ENCODE assay signal across 9 cellular contexts in the genomic region with DNA sequence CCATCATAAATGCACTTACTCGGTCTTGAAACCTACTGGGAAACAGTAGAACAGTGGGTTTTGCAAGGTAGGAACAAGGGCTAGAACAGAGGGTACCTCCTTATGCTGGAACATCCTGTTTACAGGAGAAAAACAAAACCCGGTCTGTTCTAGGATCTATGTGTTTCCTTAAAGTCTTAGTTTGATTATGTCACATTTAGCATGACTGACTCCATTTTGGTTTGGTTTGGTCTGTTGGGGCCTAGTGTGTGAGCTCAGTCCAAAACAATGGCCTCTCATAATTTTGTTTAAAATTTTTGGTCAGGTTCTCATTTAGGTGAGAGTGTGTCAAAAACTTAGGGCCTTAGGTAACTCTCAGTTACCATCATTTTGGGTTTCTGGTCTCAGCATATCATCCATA.
"Had no signal": no experiment of that assay in that cellular context is flagged by ENCODE, and none has a peak within 500 bp of the region (broad histone marks: within the 10 kb centered on the region; RNA-seq: fewer than 3 reads in every experiment).

No MANE protein-coding gene starts in this region.

- H3K27me3 Mint-ChIP-seq: IgD-negative memory B cell had no signal

- DNase-seq: IMR-90, Karpas-422, KBM-7, KG1 had no signal

- H3K27ac ChIP-seq: HL-60, KMS-11 had no signal

- H3K9ac ChIP-seq: KMS-11 had no signal

- FAIRE-seq: HepG2, HTR-8/SVneo had no signal

- H3K27ac Mint-ChIP-seq: IgD-negative memory B cell had no signal

- H3K4me3 Mint-ChIP-seq: IgD-negative memory B cell had no signal

- H3K4me1 Mint-ChIP-seq: IgD-negative memory B cell had no signal

- ATAC-seq: HepG2 had no signal

- H3K4me2 ChIP-seq: KMS-11 had no signal
